In the genomic region with DNA sequence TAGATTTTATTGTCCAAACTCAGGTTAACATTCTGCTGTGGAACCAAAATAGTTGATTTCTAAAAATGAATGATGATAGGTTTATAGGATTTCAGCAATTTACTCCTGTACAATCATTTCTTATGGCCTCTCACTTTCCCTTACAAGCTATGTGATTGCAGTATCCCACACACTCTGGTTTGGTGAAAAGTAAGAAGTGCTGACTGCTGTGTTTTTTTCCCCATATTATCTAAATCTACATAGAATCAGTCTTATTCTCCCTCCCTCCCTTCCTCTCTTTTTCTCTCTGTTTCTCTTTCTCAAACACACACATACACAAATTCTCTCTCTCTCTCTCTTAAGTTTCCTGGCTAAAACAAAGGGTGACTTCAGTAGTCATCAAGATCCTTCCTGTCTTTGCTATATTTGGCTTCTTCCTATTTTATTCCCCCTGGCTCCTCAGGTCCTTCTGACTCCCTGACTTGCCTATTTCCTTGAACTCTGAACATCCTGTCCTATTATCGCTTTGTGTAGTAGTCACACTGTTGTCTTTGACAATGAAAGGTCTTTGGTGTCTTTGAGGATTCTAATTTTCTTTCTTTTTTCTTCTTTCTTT, we compare ENCODE assay signal across 4 cellular contexts.
A peak's percentile ranks its signal among the peaks of the same experiment; 100 is the strongest.
TF ChIP-seq lines count a peak whose summit lies in the region.

No MANE protein-coding gene starts in this region.

TF ChIP-seq in SK-N-SH, 30 proteins besides CTCF, POLR2A, EP300 and RAD21 (continues in another document):
- TF ChIP-seq TAF1 (IDR thresholded peaks at IDR 0.05; ENCODE audit: borderline replicate concordance, low read depth, low read length) (no peak), FOSL2 (IDR thresholded peaks at IDR 0.05; ENCODE audit: borderline replicate concordance, low read depth) (no peak), POLR2AphosphoS5 (IDR thresholded peaks at IDR 0.05; ENCODE audit: low read depth, low read length) (no peak), SIN3A (IDR thresholded peaks at IDR 0.05; ENCODE audit: borderline replicate concordance, low read depth, low read length) (no peak), SMC3 (IDR thresholded peaks at IDR 0.05; ENCODE audit: low read depth, low read length) (no peak), RXRA (IDR thresholded peaks at IDR 0.05; ENCODE audit: borderline replicate concordance, low read depth) (no peak), RFX5 (IDR thresholded peaks at IDR 0.05; ENCODE audit: low read length) (no peak), TEAD4 (IDR thresholded peaks at IDR 0.05; ENCODE audit: borderline replicate concordance, insufficient read depth) (no peak), FOXJ3 (CRISPR knock-in tag; IDR thresholded peaks at IDR 0.05) (no peak), MXI1 (IDR thresholded peaks at IDR 0.05; ENCODE audit: low read depth, low read length) (no peak), USF2 (IDR thresholded peaks at IDR 0.05; ENCODE audit: borderline replicate concordance, low read depth, low read length) (no peak)
- TF ChIP-seq, protein P1, sequence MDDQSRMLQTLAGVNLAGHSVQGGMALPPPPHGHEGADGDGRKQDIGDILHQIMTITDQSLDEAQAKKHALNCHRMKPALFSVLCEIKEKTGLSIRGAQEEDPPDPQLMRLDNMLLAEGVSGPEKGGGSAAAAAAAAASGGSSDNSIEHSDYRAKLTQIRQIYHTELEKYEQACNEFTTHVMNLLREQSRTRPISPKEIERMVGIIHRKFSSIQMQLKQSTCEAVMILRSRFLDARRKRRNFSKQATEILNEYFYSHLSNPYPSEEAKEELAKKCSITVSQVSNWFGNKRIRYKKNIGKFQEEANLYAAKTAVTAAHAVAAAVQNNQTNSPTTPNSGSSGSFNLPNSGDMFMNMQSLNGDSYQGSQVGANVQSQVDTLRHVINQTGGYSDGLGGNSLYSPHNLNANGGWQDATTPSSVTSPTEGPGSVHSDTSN (IDR thresholded peaks at IDR 0.05), result no peak
- TF ChIP-seq, protein P2, sequence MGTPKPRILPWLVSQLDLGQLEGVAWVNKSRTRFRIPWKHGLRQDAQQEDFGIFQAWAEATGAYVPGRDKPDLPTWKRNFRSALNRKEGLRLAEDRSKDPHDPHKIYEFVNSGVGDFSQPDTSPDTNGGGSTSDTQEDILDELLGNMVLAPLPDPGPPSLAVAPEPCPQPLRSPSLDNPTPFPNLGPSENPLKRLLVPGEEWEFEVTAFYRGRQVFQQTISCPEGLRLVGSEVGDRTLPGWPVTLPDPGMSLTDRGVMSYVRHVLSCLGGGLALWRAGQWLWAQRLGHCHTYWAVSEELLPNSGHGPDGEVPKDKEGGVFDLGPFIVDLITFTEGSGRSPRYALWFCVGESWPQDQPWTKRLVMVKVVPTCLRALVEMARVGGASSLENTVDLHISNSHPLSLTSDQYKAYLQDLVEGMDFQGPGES (IDR thresholded peaks at IDR 0.05; ENCODE audit: low read depth, low read length), result no peak

TF ChIP-seq in SK-N-SH treated with all-trans-retinoic acid at 6 μM for 48 hours, 23 proteins besides CTCF, POLR2A, EP300 and RAD21:
- TF ChIP-seq POU6F1 (CRISPR knock-in tag; IDR thresholded peaks at IDR 0.05; ENCODE audit: borderline replicate concordance, low read depth) (no peak), ZFP30 (CRISPR knock-in tag; IDR thresholded peaks at IDR 0.05) (no peak), ZFP3 (CRISPR knock-in tag; IDR thresholded peaks at IDR 0.05) (no peak), TCF4 (CRISPR knock-in tag; IDR thresholded peaks at IDR 0.05; ENCODE audit: borderline replicate concordance) (no peak), ESRRG (CRISPR knock-in tag; IDR thresholded peaks at IDR 0.05) (no peak), ZNF70 (CRISPR knock-in tag; IDR thresholded peaks at IDR 0.05) (no peak), BACH2 (CRISPR knock-in tag; IDR thresholded peaks at IDR 0.05; ENCODE audit: borderline replicate concordance) (no peak), TOX (CRISPR knock-in tag; IDR thresholded peaks at IDR 0.05; ENCODE audit: borderline replicate concordance) (no peak)

TF ChIP-seq in H1, 55 proteins besides CTCF, POLR2A, EP300 and RAD21:
- TF ChIP-seq GABPA (IDR thresholded peaks at IDR 0.05; ENCODE audit: borderline replicate concordance, insufficient read depth, low read length) (no peak), CHD1 (IDR thresholded peaks at IDR 0.05; ENCODE audit: low read depth, low read length) (no peak), MAFK (IDR thresholded peaks at IDR 0.05; ENCODE audit: low read depth, low read length) (0 out of 2 replicates have a peak, but pooled peaks have one; percentile 18), RBBP5 (IDR thresholded peaks at IDR 0.05; ENCODE audit: borderline replicate concordance, low read depth, low read length) (no peak)

TF ChIP-seq in HepG2, 621 proteins besides CTCF, POLR2A, EP300 and RAD21:
- TF ChIP-seq RNF2 (conservative IDR thresholded peaks at IDR 0.05; ENCODE audit: low read depth) (no peak), ZNF546 (CRISPR knock-in tag; conservative IDR thresholded peaks at IDR 0.05) (no peak), MTERF4 (CRISPR knock-in tag; IDR thresholded peaks at IDR 0.05) (no peak), SSRP1 (CRISPR knock-in tag; IDR thresholded peaks at IDR 0.05) (no peak), MAFF (IDR thresholded peaks at IDR 0.05; ENCODE audit: low read depth, low read length) (peak; percentile 83), GLI4 (CRISPR knock-in tag; IDR thresholded peaks at IDR 0.05; ENCODE audit: borderline replicate concordance) (no peak), ZXDC (CRISPR knock-in tag; IDR thresholded peaks at IDR 0.05) (no peak), MIXL1 (CRISPR knock-in tag; IDR thresholded peaks at IDR 0.05) (no peak), MAFK (conservative IDR thresholded peaks at IDR 0.05 in 1 of 2, IDR thresholded peaks at IDR 0.05 in 1 of 2; ENCODE audit: low read length in 2 of 2) (peak; percentile 68 to 85; a peak in 3 of 4 replicates), SMARCC2 (IDR thresholded peaks at IDR 0.05) (no peak), NFATC3 (CRISPR knock-in tag; IDR thresholded peaks at IDR 0.05) (no peak), NCOA2 (CRISPR knock-in tag; IDR thresholded peaks at IDR 0.05) (no peak)
TF ChIP-seq in HepG2: peak in this region for 2.
